ENCODE assay signal across 9 cellular contexts in genomic region chr15:60408438-60409105, GRCh38. TPM values are rescaled to one million over a fixed set of nuclear protein-coding genes. Genes with fewer than 3 reads are reported as not detected.
DNase-seq lines count a peak whose midpoint lies in the region; ATAC-seq and TF ChIP-seq lines count a peak whose summit lies in the region.
"Had no signal": no experiment of that assay in that cellular context is flagged by ENCODE, and none has a peak within 500 bp of the region (broad histone marks: within the 10 kb centered on the region; RNA-seq: fewer than 3 reads in every experiment).

No MANE protein-coding gene starts in this region.

- H3K9me3 ChIP-seq in left lung: no peaks in the 10 kb centered on the region
- no peaks in the 10 kb centered on the region for H3K9me3 ChIP-seq in vagina
- no peaks in the 10 kb centered on the region for H3K9me3 ChIP-seq in effector memory CD4-positive, alpha-beta T cell (ENCODE audit: control insufficient read depth, low read length)

- peak; percentile 68 for DNase-seq in DMS53 treated with DMSO at 0.1 percent for 48 hours (lab: John Stamatoyannopoulos, UW; ENCODE audit: unreplicated experiment)
- DNase-seq in T-helper 2 cell treated with Interferon-gamma antibody and Interleukin-4, amounts not matched to agents 5 μg/mL and 100 μg/mL, for 36 hours (ENCODE audit: low spot score): no peak
- no peak for DNase-seq in left lung
- no peak for DNase-seq in NCI-H1092 (lab: John Stamatoyannopoulos, UW)
- DNase-seq in vagina (ENCODE audit: extremely low spot score in 2 of 2): no peak
- no peak for DNase-seq in amygdala (lab: John Stamatoyannopoulos, UW)
- DNase-seq in effector memory CD4-positive, alpha-beta T cell: no peak

- H3K27ac Mint-ChIP-seq in T-helper 2 cell treated with Interferon-gamma antibody and Interleukin-4, amounts not matched to agents 5 μg/mL and 100 μg/mL, for 36 hours: peak overlapping the region; percentile 91
- H3K27ac Mint-ChIP-seq: stimulated activated naive CD8-positive, alpha-beta T cell treated with anti-CD3 and anti-CD28 coated beads, Interleukin-15, Interleukin-2, amounts not matched to agents 100 ng/mL and 50 ng/mL, for 24 hours had no signal

- ATAC-seq in HG03159 (IDR thresholded peaks at IDR 0.05; ENCODE audit: unreplicated experiment) (peak; percentile 60), left lung (peak; percentile 83)

- H3K27me3 ChIP-seq in left lung (no peaks in the 10 kb centered on the region), vagina (no peaks in the 10 kb centered on the region)
- no peaks in the 10 kb centered on the region for H3K27me3 ChIP-seq in effector memory CD4-positive, alpha-beta T cell (replicated peaks; ENCODE audit: control insufficient read depth, insufficient read depth, low read length, poor library complexity, severe bottlenecking)

- peaks cover 3% of the 10 kb centered on the region for H3K9me3 Mint-ChIP-seq in T-helper 2 cell treated with Interferon-gamma antibody and Interleukin-4, amounts not matched to agents 5 μg/mL and 100 μg/mL, for 36 hours
- H3K9me3 Mint-ChIP-seq: stimulated activated naive CD8-positive, alpha-beta T cell treated with anti-CD3 and anti-CD28 coated beads, Interleukin-15, Interleukin-2, amounts not matched to agents 100 ng/mL and 50 ng/mL, for 24 hours had no signal

- H3K27ac ChIP-seq in left lung (peak overlapping the region; percentile 49 to 72), vagina (no peak overlapping the region)
- H3K27ac ChIP-seq in effector memory CD4-positive, alpha-beta T cell (ENCODE audit: insufficient read depth, low read length, poor library complexity, severe bottlenecking): no peak overlapping the region

- H3K36me3 ChIP-seq in left lung (no peaks in the 10 kb centered on the region), vagina (no peaks in the 10 kb centered on the region)
- H3K36me3 ChIP-seq in effector memory CD4-positive, alpha-beta T cell (ENCODE audit: control insufficient read depth, insufficient read depth, low read length): no peaks in the 10 kb centered on the region

- H3K4me1 ChIP-seq in left lung (peaks cover 18 to 31% of the 10 kb centered on the region in 2 donors), vagina (peaks cover 22% of the 10 kb centered on the region)
- H3K4me1 ChIP-seq in effector memory CD4-positive, alpha-beta T cell (ENCODE audit: control insufficient read depth, insufficient read depth, low read length, poor library complexity, severe bottlenecking): peaks cover 7% of the 10 kb centered on the region

- TF ChIP-seq CTCF in left lung (IDR thresholded peaks at IDR 0.05): no peak
- no peak for TF ChIP-seq CTCF in vagina (IDR thresholded peaks at IDR 0.05)

- H3K27me3 Mint-ChIP-seq in T-helper 2 cell treated with Interferon-gamma antibody and Interleukin-4, amounts not matched to agents 5 μg/mL and 100 μg/mL, for 36 hours (ENCODE audit: low read depth): peaks cover 3% of the 10 kb centered on the region
- H3K27me3 Mint-ChIP-seq: stimulated activated naive CD8-positive, alpha-beta T cell treated with anti-CD3 and anti-CD28 coated beads, Interleukin-15, Interleukin-2, amounts not matched to agents 100 ng/mL and 50 ng/mL, for 24 hours had no signal

- H3K36me3 Mint-ChIP-seq in T-helper 2 cell treated with Interferon-gamma antibody and Interleukin-4, amounts not matched to agents 5 μg/mL and 100 μg/mL, for 36 hours (ENCODE audit: low read depth): peaks cover 4% of the 10 kb centered on the region

- H3K4me1 Mint-ChIP-seq in T-helper 2 cell treated with Interferon-gamma antibody and Interleukin-4, amounts not matched to agents 5 μg/mL and 100 μg/mL, for 36 hours (ENCODE audit: low read depth): peaks cover 16% of the 10 kb centered on the region

- TF ChIP-seq POLR2A in vagina (IDR thresholded peaks at IDR 0.05): no peak

- intact Hi-C loops in left lung (cut with DNase I) (no loop called here), vagina (cut with DNase I) (no loop called here)

- H3K4me3 Mint-ChIP-seq in T-helper 2 cell treated with Interferon-gamma antibody and Interleukin-4, amounts not matched to agents 5 μg/mL and 100 μg/mL, for 36 hours: peak overlapping the region; percentile 69
- H3K4me3 Mint-ChIP-seq: stimulated activated naive CD8-positive, alpha-beta T cell treated with anti-CD3 and anti-CD28 coated beads, Interleukin-15, Interleukin-2, amounts not matched to agents 100 ng/mL and 50 ng/mL, for 24 hours had no signal

- H3K4me3 ChIP-seq in left lung (no peak overlapping the region), vagina (no peak overlapping the region)
- H3K4me3 ChIP-seq in effector memory CD4-positive, alpha-beta T cell (ENCODE audit: insufficient read depth, low read depth, low read length, poor library complexity, severe bottlenecking): no peak overlapping the region

RNA-seq across cellular contexts. Expression of gene ANXA2, which starts 10.8 kb away (rescaled TPM):
- 1,000 to 10,000 TPM; 1,567 to 1,593 TPM for total RNA-seq in left lung
- total RNA-seq in vagina: 1,230 TPM

Comparison
In these comparisons a context has a peak if more than half of its experiments do, and no peak if none do; other contexts are left out.
1. H3K27ac ChIP-seq: peak in left lung (2 of 2); none in vagina (single experiment) and effector memory CD4-positive, alpha-beta T cell (single experiment).